19 cellular contexts compared by ENCODE assay signal in the genomic region with DNA sequence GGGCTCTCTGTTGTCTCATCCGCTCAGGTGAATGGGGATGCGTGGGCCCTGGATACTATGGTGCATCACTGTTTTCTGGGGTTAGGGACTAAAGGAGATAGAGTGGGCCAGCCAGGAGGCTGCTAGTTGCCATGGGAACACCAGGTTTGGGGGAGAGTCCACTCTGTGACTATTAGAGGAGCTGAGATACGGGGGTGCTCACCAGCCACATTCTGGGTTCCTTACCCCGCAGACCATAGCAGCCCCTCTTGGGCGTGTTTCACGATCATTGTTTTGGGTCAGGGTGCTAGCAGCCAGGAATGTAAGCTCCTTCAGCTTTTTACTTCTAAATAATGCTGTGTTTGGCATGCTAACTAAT. TPM values are rescaled to one million over a fixed set of nuclear protein-coding genes. Genes with fewer than 3 reads are reported as not detected.
DNase-seq lines count a peak whose midpoint lies in the region; ATAC-seq lines count a peak whose summit lies in the region.
"Had no signal": no experiment of that assay in that cellular context is flagged by ENCODE, and none has a peak within 500 bp of the region (broad histone marks: within the 10 kb centered on the region; RNA-seq: fewer than 3 reads in every experiment).

No MANE protein-coding gene starts in this region.

- H4K91ac ChIP-seq in trophoblast cell (ENCODE audit: low read depth, low read length), result no peak overlapping the region

- H4K12ac ChIP-seq in trophoblast cell (ENCODE audit: low read depth, low read length), result no peak overlapping the region

- H3K4me3 ChIP-seq in trophoblast cell (ENCODE audit: low read depth, low read length), result no peak overlapping the region
- H3K4me3 ChIP-seq: ovary, SJCRH30 had no signal

- H2BK120ac ChIP-seq in trophoblast cell (ENCODE audit: insufficient read depth, low read length, poor library complexity), result no peak overlapping the region

- H3K27me3 Mint-ChIP-seq in T-helper 17 cell, result no peaks in the 10 kb centered on the region
- H3K27me3 Mint-ChIP-seq: activated naive CD4-positive, alpha-beta T cell treated with anti-CD3 and anti-CD28 coated beads, Interleukin-2, amount 50 U/mL, for 24 hours had no signal

- H2BK5ac ChIP-seq in trophoblast cell (ENCODE audit: low read depth, low read length, poor library complexity), result no peak overlapping the region

- no peak overlapping the region for H3K23ac ChIP-seq in trophoblast cell (ENCODE audit: low read length)

- H2AK5ac ChIP-seq in trophoblast cell (ENCODE audit: low read length), result no peak overlapping the region

- H3K9me3 ChIP-seq in T-helper 17 cell (ENCODE audit: control insufficient read depth, low read length, poor library complexity, severe bottlenecking), result no peaks in the 10 kb centered on the region
- H3K9me3 ChIP-seq in trophoblast cell (ENCODE audit: insufficient read depth, low read depth, low read length), result no peaks in the 10 kb centered on the region
- H3K9me3 ChIP-seq: ovary, SJCRH30 had no signal

- H3K18ac ChIP-seq in trophoblast cell (ENCODE audit: low read length), result peak overlapping the region; percentile 48

- H3K27ac ChIP-seq in trophoblast cell (ENCODE audit: low read depth, low read length), result no peak overlapping the region
- H3K27ac ChIP-seq: ovary, SJCRH30 had no signal

- peaks cover 3% of the 10 kb centered on the region for H3K79me1 ChIP-seq in trophoblast cell (ENCODE audit: low read length)

- no peak overlapping the region for H2BK12ac ChIP-seq in trophoblast cell (ENCODE audit: low read length)

- H3K27ac Mint-ChIP-seq in T-helper 17 cell, result peak overlapping the region; percentile 57
- H3K27ac Mint-ChIP-seq: activated naive CD4-positive, alpha-beta T cell treated with anti-CD3 and anti-CD28 coated beads, Interleukin-2, amount 50 U/mL, for 24 hours; dendritic cell treated with granulocyte-macrophage colony-stimulating factor and Interleukin-4, amounts not matched to agents 40 ng/mL and 50 ng/mL, for 4 days had no signal

- H3K27me3 ChIP-seq in trophoblast cell (ENCODE audit: insufficient read depth, low read length), result peaks cover 10% of the 10 kb centered on the region
- H3K27me3 ChIP-seq: ovary had no signal

- peak; percentile 2 for DNase-seq in ELF-1 (ENCODE audit: low read depth, low spot score)
- no peak for DNase-seq in T-helper 17 cell
- DNase-seq in islet precursor cell, result peak; percentile 23
- DNase-seq in trophoblast cell, result no peak
- DNase-seq in NCI-H1436 (lab: John Stamatoyannopoulos, UW), result no peak
- no peak for DNase-seq in HuH-7.5 (ENCODE audit: low spot score)
- no peak for DNase-seq in COLO668 (lab: John Stamatoyannopoulos, UW; ENCODE audit: unreplicated experiment)
- no peak for DNase-seq in SKM-1 treated with dmso at 0.1 percent for 144 hours (lab: John Stamatoyannopoulos, UW; ENCODE audit: unreplicated experiment)
- DNase-seq: GDM1; glutamatergic neuron; midbrain; NCI-H1436 treated with DMSO at 0.1 percent for 48 hours; NCI-H446; stimulated activated CD4-positive, alpha-beta T cell treated with anti-CD3 and anti-CD28 coated beads, Interleukin-4, amount 100 ng/mL, for 24 hours; T-helper 9 cell had no signal

- WGBS in trophoblast cell (ENCODE audit: extremely low coverage, insufficient coverage, insufficient read length), result no CpG with 5 or more reads among the region's 6 CpGs

- H3K36me3 ChIP-seq in trophoblast cell (ENCODE audit: control insufficient read depth in 1 of 2, insufficient read depth in 2 of 2, low read length in 2 of 2), result no peaks in the 10 kb centered on the region
- H3K36me3 ChIP-seq: ovary, SJCRH30 had no signal

- H3K14ac ChIP-seq in trophoblast cell (ENCODE audit: low read length), result no peak overlapping the region

- H3K79me2 ChIP-seq in trophoblast cell (ENCODE audit: control insufficient read depth, insufficient read depth, low read length, poor library complexity), result peaks cover 8% of the 10 kb centered on the region

- H2AFZ ChIP-seq in trophoblast cell (ENCODE audit: insufficient read depth, low read length, poor library complexity), result no peak overlapping the region

- H4K8ac ChIP-seq in trophoblast cell (ENCODE audit: low read depth, low read length), result no peak overlapping the region

- no peak overlapping the region for H3K4me3 Mint-ChIP-seq in T-helper 17 cell
- H3K4me3 Mint-ChIP-seq: activated naive CD4-positive, alpha-beta T cell treated with anti-CD3 and anti-CD28 coated beads, Interleukin-2, amount 50 U/mL, for 24 hours; dendritic cell treated with granulocyte-macrophage colony-stimulating factor and Interleukin-4, amounts not matched to agents 40 ng/mL and 50 ng/mL, for 4 days had no signal

- no peak overlapping the region for H3K9ac ChIP-seq in trophoblast cell (ENCODE audit: low read length)

- ATAC-seq in T-helper 17 cell, result no peak

- H3K4me2 ChIP-seq in trophoblast cell (ENCODE audit: low read length), result no peak overlapping the region

- peaks cover 19% of the 10 kb centered on the region for H3K4me1 Mint-ChIP-seq in T-helper 17 cell

- H3K4ac ChIP-seq in trophoblast cell (ENCODE audit: low read depth, low read length), result no peak overlapping the region

- peaks cover 2 to 7% of the 10 kb centered on the region in 2 experiments for H3K4me1 ChIP-seq in trophoblast cell (ENCODE audit: control insufficient read depth in 1 of 2, insufficient read depth in 2 of 2, low read length in 2 of 2)

- no peaks in the 10 kb centered on the region for H3K36me3 Mint-ChIP-seq in T-helper 17 cell (ENCODE audit: low read depth)
- H3K36me3 Mint-ChIP-seq: activated naive CD4-positive, alpha-beta T cell treated with anti-CD3 and anti-CD28 coated beads, Interleukin-2, amount 50 U/mL, for 24 hours had no signal

RNA-seq across cellular contexts. Expression of a gene that starts 4.6 kb away (rescaled TPM):
- 1 to 10 TPM; 4.0 to 6.6 TPM for total RNA-seq in T-helper 17 cell
- 18.6 and 19.5 TPM in 2 replicates for polyA plus RNA-seq in trophoblast cell (2013)

Comparison
In these comparisons a context has a peak if more than half of its experiments do, and no peak if none do; other contexts are left out.
1. DNase-seq: peak in ELF-1 (single experiment) and islet precursor cell (single experiment); none in T-helper 17 cell (0 of 3), trophoblast cell (0 of 2), NCI-H1436 (single experiment), HuH-7.5 (single experiment), COLO668 (single experiment) and SKM-1 treated with dmso at 0.1 percent for 144 hours (single experiment).